In the genomic region with DNA sequence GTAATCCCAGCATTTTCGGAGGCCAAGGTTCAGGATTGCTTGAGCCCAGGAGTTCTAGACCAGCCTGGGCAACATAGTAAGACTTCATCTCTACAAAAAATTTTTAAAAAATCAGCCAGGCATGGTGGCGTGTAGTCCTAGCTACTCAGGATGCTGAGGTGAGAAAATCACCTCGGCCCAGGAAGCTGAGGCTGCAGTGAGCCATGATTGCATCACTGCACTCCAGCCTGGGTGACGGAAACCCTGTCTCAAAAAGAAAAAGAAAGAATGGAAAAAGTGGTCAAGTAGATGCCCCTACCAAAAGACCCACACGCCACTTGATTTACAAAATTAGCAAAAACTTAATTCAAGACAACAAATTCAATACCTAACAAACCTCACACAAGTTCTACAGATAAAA, we compare ENCODE assay signal across 12 cellular contexts. TPM values are rescaled to one million over a fixed set of nuclear protein-coding genes. Genes with fewer than 3 reads are reported as not detected.
DNase-seq lines count a peak whose midpoint lies in the region; ATAC-seq, FAIRE-seq and TF ChIP-seq lines count a peak whose summit lies in the region.
"Had no signal": no experiment of that assay in that cellular context is flagged by ENCODE, and none has a peak within 500 bp of the region (broad histone marks: within the 10 kb centered on the region; RNA-seq: fewer than 3 reads in every experiment).

No MANE protein-coding gene starts in this region.

- ATAC-seq in K562 = no peak
- peak; percentile 79 for ATAC-seq in stimulated activated memory B cell treated with anti-CD40 and anti-IgM and Interleukin-4, amounts not matched to agents 10 μg/mL and 1 μg/mL and 100 μg/mL, for 72 hours
- no peak for ATAC-seq in psoas muscle

- BruUV-seq in K562 (replicated peaks; lab: Mats Ljungman, UMichigan) = no TSS peak

- 23% methylated on average over 5 of the region's 5 CpGs for WGBS in K562 (ENCODE audit: insufficient coverage, low coverage, missing lambda C conversion rate)
- WGBS in psoas muscle, 3 donors = 90 to 93% (median 91%) methylated on average over 5 of the region's 5 CpGs

- H3K79me2 ChIP-seq in MM.1S (ENCODE audit: low read length) (no peaks in the 10 kb centered on the region), K562 (ENCODE audit: control insufficient read depth, insufficient read depth, low read length) (no peaks in the 10 kb centered on the region)

- H3K9me1 ChIP-seq in K562 (ENCODE audit: control insufficient read depth, insufficient read depth, low read length) = no peaks in the 10 kb centered on the region

- TF ChIP-seq CTCF in MM.1S (IDR thresholded peaks at IDR 0.05; ENCODE audit: low read length) = no peak
- no peak for TF ChIP-seq CTCF in K562 (IDR thresholded peaks at IDR 0.05 in 2 of 3, conservative IDR thresholded peaks at IDR 0.05 in 1 of 3; ENCODE audit: insufficient read depth in 2 of 3, low read depth in 1 of 3, low read length in 3 of 3)
- TF ChIP-seq CTCF in psoas muscle (IDR thresholded peaks at IDR 0.05) = no peak

- H3K4me2 ChIP-seq in MM.1S (ENCODE audit: low read depth, low read length) = peak overlapping the region; percentile 60; the same call in 1 of the 2 replicates
- H3K4me2 ChIP-seq in K562 (ENCODE audit: insufficient read depth, low read length) = no peak overlapping the region

- DNase-seq in activated T-cell treated with anti-CD3 and anti-CD28 coated beads for 48 hours (ENCODE audit: low read depth) (peak; percentile 39), activated T-cell treated with anti-CD3 and anti-CD28 coated beads for 4 hours (no peak), MM.1S (no peak), K562 (ENCODE audit: extremely low read depth in 1 of 4, low spot score in 3 of 4) (no peak), psoas muscle (no peak), CD1c-positive myeloid dendritic cell (ENCODE audit: extremely low spot score) (no peak), posterior vena cava (ENCODE audit: low spot score) (no peak)
- DNase-seq: colonic mucosa, retina had no signal

- peak overlapping the region; percentile 3 for H3K4me3 Mint-ChIP-seq in stimulated activated memory B cell treated with anti-CD40 and anti-IgM and Interleukin-4, amounts not matched to agents 10 μg/mL and 1 μg/mL and 100 μg/mL, for 72 hours

- H3K9me3 Mint-ChIP-seq in stimulated activated memory B cell treated with anti-CD40 and anti-IgM and Interleukin-4, amounts not matched to agents 10 μg/mL and 1 μg/mL and 100 μg/mL, for 72 hours = no peaks in the 10 kb centered on the region

- peak overlapping the region; percentile 85 for H3K27ac Mint-ChIP-seq in stimulated activated memory B cell treated with anti-CD40 and anti-IgM and Interleukin-4, amounts not matched to agents 10 μg/mL and 1 μg/mL and 100 μg/mL, for 72 hours

- H3K36me3 ChIP-seq in MM.1S (replicated peaks; ENCODE audit: insufficient read depth, low read length) (no peaks in the 10 kb centered on the region), K562 (ENCODE audit: control insufficient read depth, insufficient read depth, low read length) (no peaks in the 10 kb centered on the region), psoas muscle (ENCODE audit: insufficient read depth in 1 of 2, low read depth in 1 of 2) (no peaks in the 10 kb centered on the region)
- H3K36me3 ChIP-seq: colonic mucosa, Peyer's patch had no signal

- TF ChIP-seq EP300 in K562 (IDR thresholded peaks at IDR 0.05; ENCODE audit: low read length) = no peak

- no peaks in the 10 kb centered on the region for H3K27me3 Mint-ChIP-seq in stimulated activated memory B cell treated with anti-CD40 and anti-IgM and Interleukin-4, amounts not matched to agents 10 μg/mL and 1 μg/mL and 100 μg/mL, for 72 hours

- peak overlapping the region; percentile 89; the same call in 1 of the 2 replicates for H3K27ac ChIP-seq in MM.1S (ENCODE audit: low read length)
- H3K27ac ChIP-seq in K562 (ENCODE audit: extremely low read depth, low read depth, low read length) = no peak overlapping the region
- H3K27ac ChIP-seq in psoas muscle = no peak overlapping the region
- H3K27ac ChIP-seq: colonic mucosa had no signal

- H3K27me3 ChIP-seq in MM.1S (replicated peaks; ENCODE audit: insufficient read depth, low read length) (no peaks in the 10 kb centered on the region), K562 (ENCODE audit: control insufficient read depth in 2 of 2, insufficient read depth in 2 of 2, low read length in 2 of 2) (no peaks in the 10 kb centered on the region), psoas muscle (ENCODE audit: insufficient read depth in 3 of 3, low read length in 2 of 3) (no peaks in the 10 kb centered on the region)
- H3K27me3 ChIP-seq: colonic mucosa, Peyer's patch had no signal

- intact Hi-C loops in K562 (cut with micrococcal nuclease) (no loop called here), psoas muscle (cut with DNase I) (no loop called here), posterior vena cava (cut with DNase I) (no loop called here)

- H3K9me3 ChIP-seq in MM.1S (replicated peaks; ENCODE audit: insufficient read depth, low read length) (no peaks in the 10 kb centered on the region), K562 (replicated peaks; ENCODE audit: control insufficient read depth, insufficient read depth, low read depth, low read length) (no peaks in the 10 kb centered on the region), psoas muscle (no peaks in the 10 kb centered on the region)
- H3K9me3 ChIP-seq: colonic mucosa, Peyer's patch had no signal

- no peaks in the 10 kb centered on the region for H4K20me1 ChIP-seq in MM.1S (ENCODE audit: insufficient read depth, low read length)
- H4K20me1 ChIP-seq in K562 (replicated peaks; ENCODE audit: control insufficient read depth, insufficient read depth, low read length) = no peaks in the 10 kb centered on the region

- in situ Hi-C loops in K562 (cut with MboI) = loop anchor here (25.0 kb wide), 1 partner anchor 683 kb away; a partner anchor contains a TSS

- FAIRE-seq in K562 (lab: Jason Lieb, UNC) = no peak
- FAIRE-seq: urothelium cell line had no signal

- CTCF ChIA-PET in K562 (lab: Yijun Ruan, JAX; ENCODE audit: low intra/inter-chr PET ratio) = no interaction called here

- no peaks in the 10 kb centered on the region for H3K36me3 Mint-ChIP-seq in stimulated activated memory B cell treated with anti-CD40 and anti-IgM and Interleukin-4, amounts not matched to agents 10 μg/mL and 1 μg/mL and 100 μg/mL, for 72 hours

- H3K4me1 Mint-ChIP-seq in stimulated activated memory B cell treated with anti-CD40 and anti-IgM and Interleukin-4, amounts not matched to agents 10 μg/mL and 1 μg/mL and 100 μg/mL, for 72 hours = peaks cover 26% of the 10 kb centered on the region

- no peaks in the 10 kb centered on the region for H3K9me2 ChIP-seq in MM.1S (replicated peaks; ENCODE audit: insufficient read depth, low read length)

- H3K4me1 ChIP-seq in MM.1S (ENCODE audit: low read length) = peaks cover 35% of the 10 kb centered on the region
- no peaks in the 10 kb centered on the region; a peak in 1 of 5 replicates for H3K4me1 ChIP-seq in K562 (replicated peaks in 1 of 2; ENCODE audit: control insufficient read depth in 2 of 2, insufficient read depth in 2 of 2, low read length in 2 of 2)
- peaks cover 29% of the 10 kb centered on the region for H3K4me1 ChIP-seq in psoas muscle
- H3K4me1 ChIP-seq: colonic mucosa had no signal

- no peak overlapping the region for H2AFZ ChIP-seq in MM.1S (ENCODE audit: low read length)
- H2AFZ ChIP-seq in K562 (ENCODE audit: low read depth, low read length) = no peak overlapping the region

- POLR2A ChIA-PET in K562 (lab: Yijun Ruan, JAX) = interaction anchor here (0.6 kb wide), 1 partner anchor 57 kb away, joined by 3 read pairs; no protein-coding TSS in a partner anchor

- H3K4me3 ChIP-seq in MM.1S (ENCODE audit: low read length) = no peak overlapping the region
- no peak overlapping the region for H3K4me3 ChIP-seq in K562
- no peak overlapping the region for H3K4me3 ChIP-seq in psoas muscle
- H3K4me3 ChIP-seq: colonic mucosa, Peyer's patch had no signal

- no peak for TF ChIP-seq POLR2A in K562 (conservative IDR thresholded peaks at IDR 0.05)

- no peak for TF ChIP-seq RAD21 in K562 (CRISPR knock-in tag; conservative IDR thresholded peaks at IDR 0.05 in 1 of 2, IDR thresholded peaks at IDR 0.05 in 1 of 2)

- H3K9ac ChIP-seq in MM.1S (ENCODE audit: low read length) = no peak overlapping the region
- no peak overlapping the region for H3K9ac ChIP-seq in K562 (ENCODE audit: insufficient read depth in 1 of 2, low read depth in 2 of 2, low read length in 2 of 2)

- H3F3A ChIP-seq in MM.1S (ENCODE audit: insufficient read depth, low read length) = peaks cover 38% of the 10 kb centered on the region

RNA-seq across cellular contexts. Expression of a gene that starts 34.4 kb away (rescaled TPM):
- total RNA-seq in K562 (2011; cell fraction: chromatin; rRNA removed; ENCODE audit: low replicate concordance) = 31.6 and 38.4 TPM in 2 replicates
- 22.0 and 29.9 TPM in 2 replicates for total RNA-seq in K562 (2011; cell fraction: nucleolus; rRNA removed)
- 25.6 and 25.8 TPM in 2 replicates for total RNA-seq in K562 (2011; cell fraction: nucleoplasm; rRNA removed)
- total RNA-seq in K562 (2014; rRNA removed) (3.7 and 4.8 TPM in 2 replicates), K562 (2014; rRNA removed; fragmentation: Illumina TruSeq; extraction: Trizol) (1.8 and 2.1 TPM in 2 replicates), K562 (2015; rRNA removed; fragmentation: Illumina TruSeq; extraction: Trizol) (4.1 and 4.3 TPM in 2 replicates), K562 (2021) (7.9 and 10.4 TPM in 2 replicates), psoas muscle (10 to 100 TPM; 44.4 to 81.0 (median 56.8) TPM), posterior vena cava (10 to 100 TPM; 50.8 to 61.1 TPM)
- polyA plus RNA-seq in K562 (2011; rRNA removed) (5.9 and 6.2 TPM in 2 replicates), K562 (2014; fragmentation: Illumina TruSeq; extraction: Trizol) (6.0 and 7.4 TPM in 2 replicates), K562 (2014; fragmentation: Nextera tagmentation; extraction: Ambion mirVana) (under 1 TPM; 0.07 to 0.21 TPM), K562 (2014; rRNA removed) (5.9 and 8.1 TPM in 2 replicates), psoas muscle (10 to 100 TPM; 59.4 to 73.6 (median 70.7) TPM)
- polyA plus RNA-seq in K562 (2011; cell fraction: cytosol; rRNA removed) = 5.3 and 8.8 TPM in 2 replicates
- polyA plus RNA-seq in K562 (2011; cell fraction: nucleus; rRNA removed) = 40.2 and 56.0 TPM in 2 replicates
- polyA plus RNA-seq in K562 (2012) = 11.7 and 15.9 TPM in 2 replicates
- 5.2 and 5.7 TPM in 2 replicates for polyA minus RNA-seq in K562 (2011; rRNA and poly(A)+ RNA removed)
- 4.2 and 8.7 TPM in 2 replicates for polyA minus RNA-seq in K562 (2011; cell fraction: cytosol; rRNA and poly(A)+ RNA removed)
- polyA minus RNA-seq in K562 (2011; cell fraction: nucleus; rRNA and poly(A)+ RNA removed) = 12.4 and 17.7 TPM in 2 replicates

RNA-seq across cellular contexts. Expression of a gene that starts 47.5 kb away (rescaled TPM):
- 2.0 and 3.5 TPM in 2 replicates for total RNA-seq in K562 (2011; cell fraction: chromatin; rRNA removed; ENCODE audit: low replicate concordance)
- total RNA-seq in K562 (2011; cell fraction: nucleolus; rRNA removed) = 1.8 and 2.2 TPM in 2 replicates
- total RNA-seq in K562 (2011; cell fraction: nucleoplasm; rRNA removed) = 3.8 and 4.7 TPM in 2 replicates
- total RNA-seq in K562 (2014; rRNA removed) (0.33 TPM in 1 of 2 replicates, not detected in the other), K562 (2014; rRNA removed; fragmentation: Illumina TruSeq; extraction: Trizol) (0.29 and 0.41 TPM in 2 replicates), K562 (2015; rRNA removed; fragmentation: Illumina TruSeq; extraction: Trizol) (0.62 and 0.75 TPM in 2 replicates), K562 (2021) (0.25 and 0.55 TPM in 2 replicates), psoas muscle (under 1 TPM; 0.57 to 0.71 (median 0.64) TPM), posterior vena cava (1 to 10 TPM; 2.8 to 4.2 TPM)
- polyA plus RNA-seq in K562 (2011; rRNA removed) (0.78 and 1.7 TPM in 2 replicates), K562 (2014; fragmentation: Illumina TruSeq; extraction: Trizol) (0.25 and 0.43 TPM in 2 replicates), K562 (2014; fragmentation: Nextera tagmentation; extraction: Ambion mirVana) (under 1 TPM; 0.11 to 0.13 TPM), K562 (2014; rRNA removed) (0.19 and 0.54 TPM in 2 replicates), psoas muscle (1 to 10 TPM in 1 of 3 donors, under 1 TPM in 2; 0.46 to 1.2 (median 0.68) TPM)
- 1.0 TPM in 2 replicates for polyA plus RNA-seq in K562 (2011; cell fraction: cytosol; rRNA removed)
- 7.0 and 8.5 TPM in 2 replicates for polyA plus RNA-seq in K562 (2011; cell fraction: nucleus; rRNA removed)
- polyA plus RNA-seq in K562 (2012) = 0.74 and 0.98 TPM in 2 replicates
- polyA minus RNA-seq in K562 (2011; rRNA and poly(A)+ RNA removed) = 0.70 and 0.87 TPM in 2 replicates
- polyA minus RNA-seq in K562 (2011; cell fraction: cytosol; rRNA and poly(A)+ RNA removed) = not detected in 2 replicates
- polyA minus RNA-seq in K562 (2011; cell fraction: nucleus; rRNA and poly(A)+ RNA removed) = 1.2 and 1.6 TPM in 2 replicates
